13 cellular contexts compared by ENCODE assay signal in genomic region chr6:24270011-24270410, GRCh38.
"Had no signal": no experiment of that assay in that cellular context is flagged by ENCODE, and none has a peak within 500 bp of the region (broad histone marks: within the 10 kb centered on the region; RNA-seq: fewer than 3 reads in every experiment).

No MANE protein-coding gene starts in this region.

- H3K27ac ChIP-seq: coronary artery, foreskin keratinocyte had no signal

- H3K4me1 ChIP-seq: foreskin keratinocyte had no signal

- H3K4me3 ChIP-seq: coronary artery had no signal

- ATAC-seq: foreskin keratinocyte; left colon; naive thymus-derived CD4-positive, alpha-beta T cell; right cardiac atrium had no signal

- DNase-seq: effector CD4-positive, alpha-beta T cell; endodermal cell; erythroblast; foreskin keratinocyte; immature natural killer cell; kidney; left colon; naive thymus-derived CD4-positive, alpha-beta T cell; right cardiac atrium; small intestine; stimulated activated CD4-positive, alpha-beta T cell treated with anti-CD3 and anti-CD28 coated beads, Interleukin-2, amount 100 ng/mL, for 48 hours; stimulated activated naive CD4-positive, alpha-beta T cell treated with Interleukin-2 at 50 U/mL for 16 hours had no signal
